In genomic region chr19:32176591-32176990, GRCh38 we compare ENCODE assay signal across 31 cellular contexts.
"Had no signal": no experiment of that assay in that cellular context is flagged by ENCODE, and none has a peak within 500 bp of the region (broad histone marks: within the 10 kb centered on the region; RNA-seq: fewer than 3 reads in every experiment).

No MANE protein-coding gene starts in this region.

- H3K27me3 ChIP-seq: body of pancreas, foreskin keratinocyte, gastrocnemius medialis had no signal

- H3K27ac ChIP-seq: adrenal gland, body of pancreas, epithelial cell of prostate, foreskin keratinocyte, gastrocnemius medialis, heart left ventricle, WERI-Rb-1 had no signal

- H3K36me3 ChIP-seq: adrenal gland, gastrocnemius medialis, heart left ventricle, WERI-Rb-1 had no signal

- ATAC-seq: activated CD4-positive, alpha-beta T cell treated with anti-CD3 and anti-CD28 coated beads for 36 hours; activated CD8-positive, alpha-beta memory T cell treated with anti-CD3 and anti-CD28 coated beads, Interleukin-2, amount 10 ng/mL, durations not matched to agents 7 days and 5 days; activated CD8-positive, alpha-beta T cell treated with anti-CD3 and anti-CD28 coated beads, Interleukin-2, amount 10 ng/mL, durations not matched to agents 7 days and 5 days; activated naive CD8-positive, alpha-beta T cell treated with anti-CD3 and anti-CD28 coated beads, Interleukin-2, amount 50 U/mL, for 24 hours; body of pancreas; foreskin keratinocyte; gastrocnemius medialis; heart left ventricle; T-helper 17 cell had no signal

- H3K4me3 ChIP-seq: adrenal gland, body of pancreas, gastrocnemius medialis, heart left ventricle had no signal

- H3K9me3 ChIP-seq: adrenal gland, body of pancreas, gastrocnemius medialis, heart left ventricle had no signal

- DNase-seq: activated CD4-positive, alpha-beta memory T cell treated with anti-CD3 and anti-CD28 coated beads for 36 hours; activated CD4-positive, alpha-beta T cell treated with anti-CD3 and anti-CD28 coated beads for 36 hours; activated CD4-positive, alpha-beta T cell treated with anti-CD3 and anti-CD28 coated beads, Interleukin-2, amount 10 ng/mL, durations not matched to agents 24 days and 14 days; activated CD4-positive, CD25-positive, alpha-beta regulatory T cell; activated CD4-positive, CD25-positive, alpha-beta regulatory T cell treated with anti-CD3 and anti-CD28 coated beads, Interleukin-2, amount 50 U/mL, for 72 hours; activated CD8-positive, alpha-beta memory T cell treated with anti-CD3 and anti-CD28 coated beads, Interleukin-2, amount 10 ng/mL, durations not matched to agents 7 days and 5 days; activated CD8-positive, alpha-beta memory T cell treated with anti-CD3 and anti-CD28 coated beads, Interleukin-2, amount 50 U/mL, for 4 hours; activated CD8-positive, alpha-beta T cell treated with anti-CD3 and anti-CD28 coated beads, Interleukin-2, amount 10 ng/mL, durations not matched to agents 7 days and 5 days; activated effector memory CD4-positive, alpha-beta T cell treated with anti-CD3 and anti-CD28 coated beads, Interleukin-2, amount 50 U/mL, for 16 hours; activated naive CD4-positive, alpha-beta T cell treated with anti-CD3 and anti-CD28 coated beads for 36 hours; activated naive CD8-positive, alpha-beta T cell treated with anti-CD3 and anti-CD28 coated beads for 36 hours; activated naive CD8-positive, alpha-beta T cell treated with anti-CD3 and anti-CD28 coated beads, Interleukin-2, amount 50 U/mL, for 24 hours; activated T-cell treated with anti-CD3 and anti-CD28 coated beads, Interleukin-2, amount 50 U/mL, for 1 hour; activated T-cell treated with anti-CD3 and anti-CD28 coated beads, Interleukin-2, amount 50 U/mL, for 48 hours; amygdala; aorta; body of pancreas; caudate nucleus; cortex of kidney; dermis blood vessel endothelial cell; effector CD8-positive, alpha-beta T cell; foreskin keratinocyte; gastrocnemius medialis; glutamatergic neuron; heart left ventricle; T-helper 1 cell; T-helper 17 cell; T1000; WERI-Rb-1 had no signal

- H3K4me1 ChIP-seq: adrenal gland, body of pancreas, foreskin keratinocyte, gastrocnemius medialis, heart left ventricle had no signal
